10 cellular contexts compared by ENCODE assay signal in the genomic region with DNA sequence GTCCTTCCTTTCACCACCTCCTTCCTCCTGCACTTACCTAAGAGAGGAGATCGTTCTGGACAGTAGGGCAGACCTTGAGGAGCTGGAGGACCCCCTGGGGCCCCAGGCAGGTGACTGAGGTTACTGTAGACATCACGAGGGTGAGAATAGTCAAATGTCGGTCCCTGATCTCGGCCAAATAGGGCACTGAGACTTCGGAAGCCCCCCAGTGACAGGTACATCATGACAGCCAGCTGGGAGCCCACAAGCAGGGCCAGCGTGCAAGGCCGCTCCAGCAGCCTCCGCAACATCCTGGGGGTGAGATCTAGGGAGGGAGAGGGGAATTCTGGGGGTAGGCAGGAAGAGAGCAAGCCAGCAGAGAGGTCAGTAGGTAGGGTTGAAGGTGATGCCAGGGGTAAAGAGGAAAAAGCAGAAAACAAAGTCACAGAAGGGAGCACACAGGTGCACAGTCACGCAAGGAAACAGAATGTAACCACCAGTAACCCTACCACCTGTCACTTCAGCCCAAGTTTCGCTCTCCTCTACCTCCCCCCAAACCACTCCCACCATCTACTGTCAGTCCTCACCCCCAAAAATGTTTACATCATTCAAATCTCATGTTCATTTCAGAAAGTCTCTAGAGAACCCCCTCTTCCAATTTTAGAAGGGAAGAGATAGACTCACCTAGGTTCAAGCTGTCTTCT. TPM values are rescaled to one million over a fixed set of nuclear protein-coding genes. Genes with fewer than 3 reads are reported as not detected.
DNase-seq lines count a peak whose midpoint lies in the region; ATAC-seq, FAIRE-seq and TF ChIP-seq lines count a peak whose summit lies in the region.
"Had no signal": no experiment of that assay in that cellular context is flagged by ENCODE, and none has a peak within 500 bp of the region (broad histone marks: within the 10 kb centered on the region; RNA-seq: fewer than 3 reads in every experiment).

No MANE protein-coding gene starts in this region.

- CTCF ChIA-PET in CD4-positive, alpha-beta T cell (lab: Charles Lee): interaction anchor here (0.9 to 2.3 kb wide), 5 partner anchors 10 to 206 kb away, joined by 3 to 18 read pairs (median 6); partner anchors contain the start of genes PPOX and TOMM40L

- H3K27me3 Mint-ChIP-seq in CD4-positive, alpha-beta T cell: no peaks in the 10 kb centered on the region

- H3K4me1 Mint-ChIP-seq in CD4-positive, alpha-beta T cell (ENCODE audit: low read depth): peaks cover 69% of the 10 kb centered on the region

- H3K36me3 Mint-ChIP-seq in CD4-positive, alpha-beta T cell (ENCODE audit: low read depth): peaks cover 64% of the 10 kb centered on the region

- H3K4me1 ChIP-seq in MM.1S (ENCODE audit: low read length) (peaks cover 44% of the 10 kb centered on the region), duodenal mucosa (ENCODE audit: control insufficient read depth in 1 of 2, insufficient read depth in 2 of 2, low read length in 2 of 2) (peaks cover 20 to 34% of the 10 kb centered on the region in 2 donors), neuron (ENCODE audit: insufficient read depth, low read length) (peaks cover 12% of the 10 kb centered on the region)

- H3K27me3 ChIP-seq in CD4-positive, alpha-beta T cell (ENCODE audit: control insufficient read depth, insufficient read depth, low read length): no peaks in the 10 kb centered on the region
- H3K27me3 ChIP-seq in MM.1S (replicated peaks; ENCODE audit: insufficient read depth, low read length): no peaks in the 10 kb centered on the region
- no peaks in the 10 kb centered on the region for H3K27me3 ChIP-seq in duodenal mucosa (ENCODE audit: control insufficient read depth in 1 of 2, insufficient read depth in 2 of 2, low read length in 2 of 2)
- no peaks in the 10 kb centered on the region for H3K27me3 ChIP-seq in neuron (ENCODE audit: insufficient read depth, low read length)

- H3F3A ChIP-seq in MM.1S (ENCODE audit: insufficient read depth, low read length): peaks cover 42% of the 10 kb centered on the region

- DNase-seq in CD4-positive, alpha-beta T cell: no peak
- DNase-seq in MM.1S (peak; percentile 93), GM12892 (ENCODE audit: insufficient read length) (no peak), RCC 7860 (ENCODE audit: low spot score) (no peak)
- DNase-seq: SW 1271 had no signal

- no peaks in the 10 kb centered on the region for H3K9me3 ChIP-seq in CD4-positive, alpha-beta T cell (ENCODE audit: control insufficient read depth, low read length)
- no peaks in the 10 kb centered on the region for H3K9me3 ChIP-seq in MM.1S (replicated peaks; ENCODE audit: insufficient read depth, low read length)
- H3K9me3 ChIP-seq in duodenal mucosa (ENCODE audit: control insufficient read depth in 1 of 2, low read length in 2 of 2): no peaks in the 10 kb centered on the region
- no peaks in the 10 kb centered on the region for H3K9me3 ChIP-seq in neuron (ENCODE audit: low read length)

- no peak for ATAC-seq in CD4-positive, alpha-beta T cell (ENCODE audit: poor library complexity)
- ATAC-seq in GM21390 (IDR thresholded peaks at IDR 0.05; ENCODE audit: unreplicated experiment): no peak
- ATAC-seq in HG02623 (IDR thresholded peaks at IDR 0.05; ENCODE audit: unreplicated experiment): no peak

- H2AFZ ChIP-seq in MM.1S (ENCODE audit: low read length) (no peak overlapping the region), neuron (ENCODE audit: low read depth, low read length) (no peak overlapping the region)

- POLR2A ChIA-PET in CD4-positive, alpha-beta T cell (lab: Charles Lee): interaction anchor here (0.8 to 3.5 kb wide), 7 partner anchors 10 to 138 kb away, joined by 3 to 31 read pairs (median 14); partner anchors contain the start of genes DEDD, NDUFS2, PPOX and TOMM40L

- peak overlapping the region; percentile 87 for H3K9ac ChIP-seq in MM.1S (ENCODE audit: low read length)
- H3K9ac ChIP-seq in duodenal mucosa (ENCODE audit: low read depth in 1 of 2, low read length in 2 of 2): peak overlapping the region; percentile 90 to 96

- intact Hi-C loops in CD4-positive, alpha-beta T cell (cut with DNase I, micrococcal nuclease): loop anchor here in 1 of 2 experiments (2.0 to 5.0 kb wide), 2 partner anchors 13 to 46 kb away; partner anchors contain the start of gene APOA2

- peaks cover 62% of the 10 kb centered on the region for H3K79me2 ChIP-seq in MM.1S (ENCODE audit: low read length)

- H3K9me3 Mint-ChIP-seq in CD4-positive, alpha-beta T cell: no peaks in the 10 kb centered on the region

- no peaks in the 10 kb centered on the region for H3K9me2 ChIP-seq in MM.1S (replicated peaks; ENCODE audit: insufficient read depth, low read length)

- H3K4me3 Mint-ChIP-seq in CD4-positive, alpha-beta T cell: peak overlapping the region; percentile 100

- peaks cover 38% of the 10 kb centered on the region for H3K36me3 ChIP-seq in MM.1S (replicated peaks; ENCODE audit: insufficient read depth, low read length)
- H3K36me3 ChIP-seq in duodenal mucosa (ENCODE audit: control insufficient read depth in 1 of 2, insufficient read depth in 2 of 2, low read length in 2 of 2): peaks cover 26 to 44% of the 10 kb centered on the region in 2 donors
- peaks cover 45% of the 10 kb centered on the region for H3K36me3 ChIP-seq in neuron (ENCODE audit: insufficient read depth, low read length)

- peak overlapping the region; percentile 97 for H3K27ac Mint-ChIP-seq in CD4-positive, alpha-beta T cell

- no peak for TF ChIP-seq CTCF in CD4-positive, alpha-beta T cell (IDR thresholded peaks at IDR 0.05)
- TF ChIP-seq CTCF in MM.1S (IDR thresholded peaks at IDR 0.05; ENCODE audit: low read length): no peak

- no peak for FAIRE-seq in GM12892 (lab: Jason Lieb, UNC)
- no peak for FAIRE-seq in RCC 7860 (lab: Jason Lieb, UNC)
- FAIRE-seq: endometrium had no signal

- peak overlapping the region; percentile 97 for H3K4me2 ChIP-seq in MM.1S (ENCODE audit: low read depth, low read length)

- TF ChIP-seq POLR2A in GM12892 (IDR thresholded peaks at IDR 0.05; ENCODE audit: low read depth, low read length): no peak

- peak overlapping the region; percentile 88 for H3K4me3 ChIP-seq in MM.1S (ENCODE audit: low read length)
- H3K4me3 ChIP-seq in duodenal mucosa (ENCODE audit: low read depth in 1 of 2, low read length in 2 of 2): peak overlapping the region; percentile 84 to 99
- H3K4me3 ChIP-seq in neuron (ENCODE audit: low read length): peak overlapping the region; percentile 66

- 0 out of 2 replicates have a peak, but pooled peaks cover 6% of the 10 kb centered on the region for H4K20me1 ChIP-seq in MM.1S (ENCODE audit: insufficient read depth, low read length)

- peak overlapping the region; percentile 89 for H3K27ac ChIP-seq in CD4-positive, alpha-beta T cell (ENCODE audit: low read depth, low read length)
- H3K27ac ChIP-seq in MM.1S (ENCODE audit: low read length): peak overlapping the region; percentile 91
- H3K27ac ChIP-seq in duodenal mucosa (ENCODE audit: low read depth, low read length): no peak overlapping the region

RNA-seq across cellular contexts. Expression of gene B4GALT3, which starts 1.4 kb away (rescaled TPM):
- 10 to 100 TPM; 40.8 to 44.3 TPM for total RNA-seq in CD4-positive, alpha-beta T cell
- polyA plus RNA-seq in GM12892 (2012; ENCODE audit: missing spikeins): 15.7 TPM

RNA-seq across cellular contexts. Expression of gene PPOX, which starts 9.7 kb away (rescaled TPM):
- total RNA-seq in CD4-positive, alpha-beta T cell: 10 to 100 TPM; 28.6 to 31.5 TPM
- polyA plus RNA-seq in GM12892 (2012; ENCODE audit: missing spikeins): 22.5 TPM

RNA-seq across cellular contexts. Expression of gene USP21, which starts 16.6 kb away (rescaled TPM):
- 10 to 100 TPM; 44.4 to 45.6 TPM for total RNA-seq in CD4-positive, alpha-beta T cell
- polyA plus RNA-seq in GM12892 (2012; ENCODE audit: missing spikeins): 13.5 TPM

RNA-seq across cellular contexts. Expression of gene UFC1, which starts 22.1 kb away (rescaled TPM):
- 10 to 100 TPM; 96.6 to 97.8 TPM for total RNA-seq in CD4-positive, alpha-beta T cell
- 124 TPM for polyA plus RNA-seq in GM12892 (2012; ENCODE audit: missing spikeins)

RNA-seq across cellular contexts. Expression of gene ADAMTS4, which starts 22.9 kb away (rescaled TPM):
- total RNA-seq in CD4-positive, alpha-beta T cell: under 1 TPM; 0.28 to 0.60 TPM
- polyA plus RNA-seq in GM12892 (2012; ENCODE audit: missing spikeins): 0.06 TPM
